In the genomic region with DNA sequence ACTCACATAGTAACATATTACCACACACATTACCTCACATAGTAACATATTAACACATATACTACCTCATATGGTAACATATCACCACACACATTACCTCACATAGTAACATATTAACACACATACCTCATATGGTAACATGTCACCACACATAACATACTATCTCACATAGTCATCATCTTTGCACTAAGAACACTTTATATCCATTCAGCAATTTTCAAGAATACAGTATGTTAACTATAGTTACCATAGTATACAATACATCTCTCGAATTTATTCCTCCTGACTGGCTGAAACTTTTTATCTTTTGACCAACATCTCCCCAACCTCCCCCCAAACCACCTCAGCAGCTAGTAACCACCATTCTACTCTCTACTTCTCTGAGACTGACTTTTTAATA, we compare ENCODE assay signal across 1 cellular context.
TF ChIP-seq lines count a peak whose summit lies in the region.

No MANE protein-coding gene starts in this region.

TF ChIP-seq in HepG2, 621 proteins besides CTCF, POLR2A, EP300 and RAD21:
- TF ChIP-seq MAFK (conservative IDR thresholded peaks at IDR 0.05 in 1 of 2, IDR thresholded peaks at IDR 0.05 in 1 of 2; ENCODE audit: low read length in 2 of 2) (peak; percentile 38 to 57; a peak in 2 of 4 replicates), MAFF (IDR thresholded peaks at IDR 0.05; ENCODE audit: low read depth, low read length) (peak; percentile 50; the same call in 1 of the 2 replicates), FOXA1 (IDR thresholded peaks at IDR 0.05) (no peak), FOXA1 (CRISPR knock-in tag; IDR thresholded peaks at IDR 0.05) (no peak)
